Comparison of ENCODE assay signal across 11 cellular contexts in the genomic region with DNA sequence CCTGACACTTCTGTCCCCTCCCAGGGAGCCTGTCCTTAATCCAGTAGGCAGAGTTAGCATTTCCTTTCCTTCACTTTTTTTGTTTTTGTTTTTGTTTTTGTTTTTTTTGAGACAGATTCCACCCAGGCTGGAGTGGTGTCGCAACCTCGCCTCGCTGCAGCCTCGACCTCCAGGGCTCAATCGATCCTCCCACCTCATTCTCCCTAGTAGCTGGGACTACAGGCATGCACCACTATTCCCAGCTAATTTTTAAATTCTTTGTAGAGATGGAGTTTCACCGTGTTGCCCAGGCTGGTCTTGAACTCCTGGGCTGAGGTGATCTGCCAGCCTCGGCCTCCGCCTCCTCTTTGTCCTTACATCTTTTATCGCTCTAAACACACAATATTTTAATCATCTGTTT. TPM values are rescaled to one million over a fixed set of nuclear protein-coding genes. Genes with fewer than 3 reads are reported as not detected.
DNase-seq lines count a peak whose midpoint lies in the region; ATAC-seq and TF ChIP-seq lines count a peak whose summit lies in the region.
"Had no signal": no experiment of that assay in that cellular context is flagged by ENCODE, and none has a peak within 500 bp of the region (broad histone marks: within the 10 kb centered on the region; RNA-seq: fewer than 3 reads in every experiment).

No MANE protein-coding gene starts in this region.

- intact Hi-C loops in CD4-positive, alpha-beta memory T cell (cut with micrococcal nuclease), result no loop called here

- peak overlapping the region; percentile 88 to 97 (median 94) for H3K27ac Mint-ChIP-seq in CD4-positive, alpha-beta memory T cell
- peak overlapping the region in 2 of 5 experiments; percentile 19 to 63 for H3K27ac Mint-ChIP-seq in brain

- POLR2A ChIA-PET in CD4-positive, alpha-beta memory T cell (lab: Charles Lee; ENCODE audit: partially characterized antibody), result interaction anchor here (1.2 to 20.4 kb wide), 6 partner anchors 8 to 22 kb away, joined by 3 to 489 read pairs (median 102); a partner anchor contains a TSS

- CTCF ChIA-PET in CD4-positive, alpha-beta memory T cell (lab: Charles Lee; ENCODE audit: partially characterized antibody), result interaction anchor here (1.1 to 9.4 kb wide), 5 partner anchors 6 to 95 kb away, joined by 7 to 128 read pairs (median 31); a partner anchor contains a TSS

- peaks cover 40 to 82% (median 58%) of the 10 kb centered on the region in 4 donors for H3K4me1 Mint-ChIP-seq in CD4-positive, alpha-beta memory T cell
- peaks cover 36% of the 10 kb centered on the region for H3K4me1 Mint-ChIP-seq in brain

- H3K4me3 Mint-ChIP-seq in CD4-positive, alpha-beta memory T cell, result peak overlapping the region; percentile 90 to 99 (median 98)
- peak overlapping the region in 4 of 5 experiments; percentile 11 to 63 (median 30) for H3K4me3 Mint-ChIP-seq in brain

- peaks cover 5% of the 10 kb centered on the region for H3K36me3 ChIP-seq in CD4-positive, alpha-beta memory T cell (ENCODE audit: insufficient read depth, low read length)
- H3K36me3 ChIP-seq in KOPT-K1 (ENCODE audit: insufficient read depth, low read length) (peaks cover 75% of the 10 kb centered on the region), neutrophil (peaks cover 11% of the 10 kb centered on the region)
- H3K36me3 ChIP-seq: lower lobe of right lung had no signal

- H3K27ac ChIP-seq in CD4-positive, alpha-beta memory T cell (ENCODE audit: low read depth, low read length), result peak overlapping the region; percentile 16
- H3K27ac ChIP-seq in KOPT-K1 (ENCODE audit: low read depth, low read length, poor library complexity, severe bottlenecking) (peak overlapping the region; percentile 92), neutrophil (peak overlapping the region; percentile 92)

- no peaks in the 10 kb centered on the region for H3K27me3 ChIP-seq in CD4-positive, alpha-beta memory T cell (ENCODE audit: insufficient read depth, low read length)
- no peaks in the 10 kb centered on the region for H3K27me3 ChIP-seq in neutrophil

- peaks cover 30 to 52% of the 10 kb centered on the region in 2 donors for H3K36me3 Mint-ChIP-seq in CD4-positive, alpha-beta memory T cell
- no peaks in the 10 kb centered on the region for H3K36me3 Mint-ChIP-seq in brain

- H3K27me3 Mint-ChIP-seq in CD4-positive, alpha-beta memory T cell, result no peaks in the 10 kb centered on the region
- H3K27me3 Mint-ChIP-seq in brain, result peaks cover 14% of the 10 kb centered on the region

- no peak for ATAC-seq in GM18873 (IDR thresholded peaks at IDR 0.05; ENCODE audit: low FRiP score, unreplicated experiment)
- no peak for ATAC-seq in GM18909 (IDR thresholded peaks at IDR 0.05; ENCODE audit: poor library complexity, unreplicated experiment)
- ATAC-seq: lower lobe of right lung had no signal

- TF ChIP-seq CTCF in brain (conservative IDR thresholded peaks at IDR 0.05), result no peak
- no peak for TF ChIP-seq CTCF in neutrophil (IDR thresholded peaks at IDR 0.05)

- no peak for DNase-seq in CD4-positive, alpha-beta memory T cell
- no peak for DNase-seq in stimulated activated CD4-positive, alpha-beta T cell treated with anti-CD3 and anti-CD28 coated beads, Interleukin-2, amount 100 ng/mL, for 48 hours
- DNase-seq in COR-L47 (lab: John Stamatoyannopoulos, UW), result no peak
- DNase-seq: lower lobe of right lung had no signal

- peaks cover 73% of the 10 kb centered on the region for H3K4me1 ChIP-seq in CD4-positive, alpha-beta memory T cell (ENCODE audit: insufficient read depth, low read length)
- peaks cover 74 to 81% of the 10 kb centered on the region in 2 experiments for H3K4me1 ChIP-seq in neutrophil (ENCODE audit: control insufficient read depth in 1 of 2, insufficient read depth in 1 of 2, low read depth in 1 of 2, low read length in 1 of 2)

- no peaks in the 10 kb centered on the region for H3K9me3 Mint-ChIP-seq in CD4-positive, alpha-beta memory T cell
- H3K9me3 Mint-ChIP-seq in brain, result peaks cover 0 to 10% (median 0%) of the 10 kb centered on the region in 5 experiments

- no peaks in the 10 kb centered on the region for H3K9me3 ChIP-seq in CD4-positive, alpha-beta memory T cell (ENCODE audit: control insufficient read depth in 1 of 2, low read length in 2 of 2)
- no peaks in the 10 kb centered on the region for H3K9me3 ChIP-seq in KOPT-K1 (ENCODE audit: insufficient read depth, low read length, poor library complexity, severe bottlenecking)
- no peaks in the 10 kb centered on the region for H3K9me3 ChIP-seq in neutrophil
- H3K9me3 ChIP-seq: lower lobe of right lung had no signal

- H3K4me3 ChIP-seq in CD4-positive, alpha-beta memory T cell (ENCODE audit: low read length in 2 of 2), result no peak overlapping the region
- peak overlapping the region; percentile 98 to 99 for H3K4me3 ChIP-seq in neutrophil (ENCODE audit: low read depth in 1 of 2, low read length in 1 of 2)
- H3K4me3 ChIP-seq: lower lobe of right lung had no signal

RNA-seq across cellular contexts. Expression of a gene that starts 4.0 kb away (rescaled TPM):
- 100 to 1,000 TPM; 202 to 209 TPM for total RNA-seq in CD4-positive, alpha-beta memory T cell
- 100 to 1,000 TPM; 324 to 448 TPM for polyA plus RNA-seq in CD4-positive, alpha-beta memory T cell
- polyA plus RNA-seq in brain (ENCODE audit: insufficient read depth, low read depth, low replicate concordance), result 95.8 TPM

RNA-seq across cellular contexts. Expression of a gene that starts 15.4 kb away (rescaled TPM):
- 10 to 100 TPM; 23.2 to 25.9 TPM for total RNA-seq in CD4-positive, alpha-beta memory T cell
- polyA plus RNA-seq in CD4-positive, alpha-beta memory T cell, result 10 to 100 TPM; 47.8 to 52.3 TPM
- polyA plus RNA-seq in brain (ENCODE audit: insufficient read depth, low read depth, low replicate concordance), result 2.8 TPM

RNA-seq across cellular contexts. Expression of a gene that starts 23.7 kb away (rescaled TPM):
- total RNA-seq in CD4-positive, alpha-beta memory T cell, result 10 to 100 TPM; 60.0 to 70.3 TPM
- 10 to 100 TPM; 11.9 to 19.1 TPM for polyA plus RNA-seq in CD4-positive, alpha-beta memory T cell
- 24.8 TPM for polyA plus RNA-seq in brain (ENCODE audit: insufficient read depth, low read depth, low replicate concordance)

RNA-seq across cellular contexts. Expression of a gene that starts 39.7 kb away (rescaled TPM):
- under 1 TPM in 1 of 2 experiments, not detected in 1; 0.23 TPM for total RNA-seq in CD4-positive, alpha-beta memory T cell
- polyA plus RNA-seq in CD4-positive, alpha-beta memory T cell, result not detected
- polyA plus RNA-seq in brain (ENCODE audit: insufficient read depth, low read depth, low replicate concordance), result 0.54 TPM
- total RNA-seq: bronchial epithelial cell; T-helper 2 cell treated with Interferon-gamma antibody and Interleukin-4, amounts not matched to agents 100 ng/mL and 5 ng/mL, for 36 hours had no signal

Comparison
In these comparisons a context has a peak if more than half of its experiments do, and no peak if none do; other contexts are left out.
1. H3K27ac ChIP-seq: peak in every context shown above with its lines; median percentile 92 in KOPT-K1; 92 in neutrophil; 16 in CD4-positive, alpha-beta memory T cell.
2. H3K4me3 ChIP-seq: peak in neutrophil (2 of 2); none in CD4-positive, alpha-beta memory T cell (0 of 2).
3. RNA of a gene that starts 15.4 kb away (polyA plus RNA-seq): 47.8 to 52.3 TPM in CD4-positive, alpha-beta memory T cell; 2.8 TPM in brain (single experiment); every median in the first group is over 10 times any median in the second.